Comparison of ENCODE assay signal across 35 cellular contexts in genomic region chr4:67668315-67668714, GRCh38.
"Had no signal": no experiment of that assay in that cellular context is flagged by ENCODE, and none has a peak within 500 bp of the region (broad histone marks: within the 10 kb centered on the region; RNA-seq: fewer than 3 reads in every experiment).

No MANE protein-coding gene starts in this region.

- H3K27me3 Mint-ChIP-seq: activated B cell treated with CpG ODN at 0.5 μM for 24 hours; activated CD4-positive, alpha-beta memory T cell treated with anti-CD3 and anti-CD28 coated beads, Interleukin-2, amount 10 ng/mL, durations not matched to agents 7 days and 5 days; activated CD4-positive, alpha-beta T cell treated with anti-CD3 and anti-CD28 coated beads, Interleukin-2, amount 10 ng/mL, durations not matched to agents 7 days and 5 days; activated CD8-positive, alpha-beta memory T cell treated with anti-CD3 and anti-CD28 coated beads, Interleukin-2, amount 10 ng/mL, durations not matched to agents 7 days and 5 days; activated naive CD4-positive, alpha-beta T cell treated with anti-CD3 and anti-CD28 coated beads, Interleukin-2, amount 10 ng/mL, durations not matched to agents 7 days and 5 days; activated naive CD8-positive, alpha-beta T cell treated with anti-CD3 and anti-CD28 coated beads, Interleukin-2, amount 10 ng/mL, durations not matched to agents 7 days and 5 days; brain had no signal

- DNase-seq: activated B cell treated with CpG ODN at 0.5 μM for 24 hours; activated CD4-positive, alpha-beta memory T cell treated with anti-CD3 and anti-CD28 coated beads, Interleukin-2, amount 10 ng/mL, durations not matched to agents 7 days and 5 days; activated CD4-positive, alpha-beta T cell treated with anti-CD3 and anti-CD28 coated beads, Interleukin-2, amount 10 ng/mL, durations not matched to agents 7 days and 5 days; activated CD4-positive, alpha-beta T cell treated with anti-CD3 and anti-CD28 coated beads, Interleukin-2, amount 50 U/mL, for 4 hours; activated CD8-positive, alpha-beta memory T cell treated with anti-CD3 and anti-CD28 coated beads, Interleukin-2, amount 10 ng/mL, durations not matched to agents 7 days and 5 days; activated CD8-positive, alpha-beta memory T cell treated with anti-CD3 and anti-CD28 coated beads, Interleukin-2, amount 50 U/mL, for 4 hours; activated gamma-delta T cell; activated naive CD4-positive, alpha-beta T cell; activated naive CD4-positive, alpha-beta T cell treated with anti-CD3 and anti-CD28 coated beads, Interleukin-2, amount 10 ng/mL, durations not matched to agents 7 days and 5 days; activated naive CD8-positive, alpha-beta T cell treated with anti-CD3 and anti-CD28 coated beads, Interleukin-2, amount 10 ng/mL, durations not matched to agents 7 days and 5 days; activated T-cell treated with anti-CD3 and anti-CD28 coated beads, Interleukin-2, amount 50 U/mL, for 1 hour; activated T-cell treated with anti-CD3 and anti-CD28 coated beads, Interleukin-2, amount 50 U/mL, for 48 hours; central memory CD4-positive, alpha-beta T cell; cerebellar nuclear complex; colonic mucosa; effector CD8-positive, alpha-beta T cell; esophagus squamous epithelium; foreskin melanocyte; heart right ventricle; hippocampal formation; T1000; WERI-Rb-1 had no signal

- H3K27ac Mint-ChIP-seq: activated B cell treated with CpG ODN at 0.5 μM for 24 hours; activated CD4-positive, alpha-beta memory T cell treated with anti-CD3 and anti-CD28 coated beads, Interleukin-2, amount 10 ng/mL, durations not matched to agents 7 days and 5 days; activated CD4-positive, alpha-beta T cell treated with anti-CD3 and anti-CD28 coated beads, Interleukin-2, amount 10 ng/mL, durations not matched to agents 7 days and 5 days; activated CD8-positive, alpha-beta memory T cell treated with anti-CD3 and anti-CD28 coated beads, Interleukin-2, amount 10 ng/mL, durations not matched to agents 7 days and 5 days; activated naive CD4-positive, alpha-beta T cell treated with anti-CD3 and anti-CD28 coated beads, Interleukin-2, amount 10 ng/mL, durations not matched to agents 7 days and 5 days; activated naive CD4-positive, alpha-beta T cell treated with anti-CD3 and anti-CD28 coated beads, Interleukin-2, amount 50 U/mL, for 72 hours; activated naive CD8-positive, alpha-beta T cell treated with anti-CD3 and anti-CD28 coated beads, Interleukin-2, amount 10 ng/mL, durations not matched to agents 7 days and 5 days; activated T-helper 1 cell treated with anti-CD3 and anti-CD28 coated beads, Interleukin-12 subunit alpha, Interleukin-12 subunit beta, Interleukin-2, Interleukin-4 antibody, amounts not matched to agents 30 ng/mL and 10 ng/mL and 1 ng/mL, durations not matched to agents 14 hours and 24 hours and 36 hours; brain; T-helper 1 cell treated with Interleukin-12 subunit alpha and Interleukin-12 subunit beta and Interleukin-4 antibody, amounts not matched to agents 30 μg/mL and 1 μg/mL, for 36 hours; T-helper 2 cell treated with Interferon-gamma antibody and Interleukin-4, amounts not matched to agents 5 μg/mL and 100 μg/mL, for 36 hours had no signal

- ATAC-seq: activated CD4-positive, CD25-positive, alpha-beta regulatory T cell treated with anti-CD3 and anti-CD28 coated beads, Interleukin-2, amount 50 U/mL, for 24 hours; activated CD8-positive, alpha-beta memory T cell treated with anti-CD3 and anti-CD28 coated beads, Interleukin-2, amount 10 ng/mL, durations not matched to agents 7 days and 5 days; activated naive CD4-positive, alpha-beta T cell treated with anti-CD3 and anti-CD28 coated beads, Interleukin-2, amount 50 U/mL, for 72 hours; gastroesophageal sphincter; heart right ventricle had no signal

- H3K9me3 Mint-ChIP-seq: activated B cell treated with CpG ODN at 0.5 μM for 24 hours; activated CD4-positive, alpha-beta memory T cell treated with anti-CD3 and anti-CD28 coated beads, Interleukin-2, amount 10 ng/mL, durations not matched to agents 7 days and 5 days; activated CD4-positive, alpha-beta T cell treated with anti-CD3 and anti-CD28 coated beads, Interleukin-2, amount 10 ng/mL, durations not matched to agents 7 days and 5 days; activated naive CD4-positive, alpha-beta T cell treated with anti-CD3 and anti-CD28 coated beads, Interleukin-2, amount 10 ng/mL, durations not matched to agents 7 days and 5 days; activated naive CD4-positive, alpha-beta T cell treated with anti-CD3 and anti-CD28 coated beads, Interleukin-2, amount 50 U/mL, for 72 hours; activated naive CD8-positive, alpha-beta T cell treated with anti-CD3 and anti-CD28 coated beads, Interleukin-2, amount 10 ng/mL, durations not matched to agents 7 days and 5 days; activated T-helper 1 cell treated with anti-CD3 and anti-CD28 coated beads, Interleukin-12 subunit alpha, Interleukin-12 subunit beta, Interleukin-2, Interleukin-4 antibody, amounts not matched to agents 30 ng/mL and 10 ng/mL and 1 ng/mL, durations not matched to agents 14 hours and 24 hours and 36 hours; brain; T-helper 1 cell treated with Interleukin-12 subunit alpha and Interleukin-12 subunit beta and Interleukin-4 antibody, amounts not matched to agents 30 μg/mL and 1 μg/mL, for 36 hours; T-helper 2 cell treated with Interferon-gamma antibody and Interleukin-4, amounts not matched to agents 5 μg/mL and 100 μg/mL, for 36 hours had no signal

- FAIRE-seq: endometrium, endothelial cell of umbilical vein had no signal

- H3K4me3 Mint-ChIP-seq: activated B cell treated with CpG ODN at 0.5 μM for 24 hours; activated CD4-positive, alpha-beta memory T cell treated with anti-CD3 and anti-CD28 coated beads, Interleukin-2, amount 10 ng/mL, durations not matched to agents 7 days and 5 days; activated CD4-positive, alpha-beta T cell treated with anti-CD3 and anti-CD28 coated beads, Interleukin-2, amount 10 ng/mL, durations not matched to agents 7 days and 5 days; activated CD8-positive, alpha-beta memory T cell treated with anti-CD3 and anti-CD28 coated beads, Interleukin-2, amount 10 ng/mL, durations not matched to agents 7 days and 5 days; activated naive CD4-positive, alpha-beta T cell treated with anti-CD3 and anti-CD28 coated beads, Interleukin-2, amount 10 ng/mL, durations not matched to agents 7 days and 5 days; activated naive CD8-positive, alpha-beta T cell treated with anti-CD3 and anti-CD28 coated beads, Interleukin-2, amount 10 ng/mL, durations not matched to agents 7 days and 5 days; activated T-helper 1 cell treated with anti-CD3 and anti-CD28 coated beads, Interleukin-12 subunit alpha, Interleukin-12 subunit beta, Interleukin-2, Interleukin-4 antibody, amounts not matched to agents 30 ng/mL and 10 ng/mL and 1 ng/mL, durations not matched to agents 14 hours and 24 hours and 36 hours; brain; T-helper 1 cell treated with Interleukin-12 subunit alpha and Interleukin-12 subunit beta and Interleukin-4 antibody, amounts not matched to agents 30 μg/mL and 1 μg/mL, for 36 hours; T-helper 2 cell treated with Interferon-gamma antibody and Interleukin-4, amounts not matched to agents 5 μg/mL and 100 μg/mL, for 36 hours had no signal

- H3K4me1 ChIP-seq: ascending aorta, breast epithelium, colonic mucosa, esophagus squamous epithelium, gastroesophageal sphincter, heart right ventricle had no signal

- H3K9me3 ChIP-seq: ascending aorta, breast epithelium, colonic mucosa, esophagus squamous epithelium, gastroesophageal sphincter, heart right ventricle had no signal

- H3K4me3 ChIP-seq: ascending aorta, breast epithelium, cardiac muscle cell, colonic mucosa, esophagus squamous epithelium, gastroesophageal sphincter, heart right ventricle had no signal

- H3K27ac ChIP-seq: ascending aorta, breast epithelium, cardiac muscle cell, colonic mucosa, epithelial cell of prostate, esophagus squamous epithelium, gastroesophageal sphincter, heart right ventricle, WERI-Rb-1 had no signal

- H3K4me1 Mint-ChIP-seq: activated B cell treated with CpG ODN at 0.5 μM for 24 hours; activated CD4-positive, alpha-beta memory T cell treated with anti-CD3 and anti-CD28 coated beads, Interleukin-2, amount 10 ng/mL, durations not matched to agents 7 days and 5 days; activated CD4-positive, alpha-beta T cell treated with anti-CD3 and anti-CD28 coated beads, Interleukin-2, amount 10 ng/mL, durations not matched to agents 7 days and 5 days; activated CD8-positive, alpha-beta memory T cell treated with anti-CD3 and anti-CD28 coated beads, Interleukin-2, amount 10 ng/mL, durations not matched to agents 7 days and 5 days; activated naive CD4-positive, alpha-beta T cell treated with anti-CD3 and anti-CD28 coated beads, Interleukin-2, amount 10 ng/mL, durations not matched to agents 7 days and 5 days; activated naive CD8-positive, alpha-beta T cell treated with anti-CD3 and anti-CD28 coated beads, Interleukin-2, amount 10 ng/mL, durations not matched to agents 7 days and 5 days; brain had no signal

- H3K27me3 ChIP-seq: ascending aorta, breast epithelium, cardiac muscle cell, colonic mucosa, esophagus squamous epithelium, gastroesophageal sphincter, heart right ventricle had no signal
